In genomic region chr3:100271522-100271921, GRCh38 we compare ENCODE assay signal across 21 cellular contexts.
"Had no signal": no experiment of that assay in that cellular context is flagged by ENCODE, and none has a peak within 500 bp of the region (broad histone marks: within the 10 kb centered on the region; RNA-seq: fewer than 3 reads in every experiment).

No MANE protein-coding gene starts in this region.

- H3K9me3 Mint-ChIP-seq: activated CD4-positive, alpha-beta memory T cell treated with anti-CD3 and anti-CD28 coated beads, Interleukin-2, amount 10 ng/mL, durations not matched to agents 7 days and 5 days; brain; mesothelial cell of epicardium; natural killer cell treated with Interleukin-12 subunit alpha and Interleukin-12 subunit beta and Interleukin-15 and Interleukin-18, amount 100 ng/mL, for 72 hours had no signal

- H3K4me3 ChIP-seq: gastroesophageal sphincter, heart left ventricle, lung, spleen had no signal

- H3K9me3 ChIP-seq: gastroesophageal sphincter, heart left ventricle, spleen had no signal

- H3K4me1 Mint-ChIP-seq: mesothelial cell of epicardium had no signal

- H3K27me3 Mint-ChIP-seq: activated CD4-positive, alpha-beta memory T cell treated with anti-CD3 and anti-CD28 coated beads, Interleukin-2, amount 10 ng/mL, durations not matched to agents 7 days and 5 days; activated CD8-positive, alpha-beta memory T cell treated with anti-CD3 and anti-CD28 coated beads, Interleukin-2, amount 10 ng/mL, durations not matched to agents 7 days and 5 days; brain; natural killer cell treated with Interleukin-12 subunit alpha and Interleukin-12 subunit beta and Interleukin-15 and Interleukin-18, amount 100 ng/mL, for 72 hours had no signal

- ATAC-seq: activated CD8-positive, alpha-beta memory T cell treated with anti-CD3 and anti-CD28 coated beads, Interleukin-2, amount 10 ng/mL, durations not matched to agents 7 days and 5 days; esophagus mucosa; gastroesophageal sphincter; heart left ventricle; left lobe of liver; natural killer cell treated with Interleukin-12 subunit alpha and Interleukin-12 subunit beta and Interleukin-15 and Interleukin-18, amount 100 ng/mL, for 72 hours had no signal

- H3K27ac ChIP-seq: gastroesophageal sphincter, heart left ventricle, spleen had no signal

- H3K36me3 Mint-ChIP-seq: activated CD8-positive, alpha-beta memory T cell treated with anti-CD3 and anti-CD28 coated beads, Interleukin-2, amount 10 ng/mL, durations not matched to agents 7 days and 5 days; brain; mesothelial cell of epicardium; natural killer cell treated with Interleukin-12 subunit alpha and Interleukin-12 subunit beta and Interleukin-15 and Interleukin-18, amount 100 ng/mL, for 72 hours had no signal

- H3K4me3 Mint-ChIP-seq: activated CD4-positive, alpha-beta memory T cell treated with anti-CD3 and anti-CD28 coated beads, Interleukin-2, amount 10 ng/mL, durations not matched to agents 7 days and 5 days; activated CD8-positive, alpha-beta memory T cell treated with anti-CD3 and anti-CD28 coated beads, Interleukin-2, amount 10 ng/mL, durations not matched to agents 7 days and 5 days; mesothelial cell of epicardium; natural killer cell treated with Interleukin-12 subunit alpha and Interleukin-12 subunit beta and Interleukin-15 and Interleukin-18, amount 100 ng/mL, for 72 hours had no signal

- H3K36me3 ChIP-seq: gastroesophageal sphincter, heart left ventricle, spleen had no signal

- H3K27me3 ChIP-seq: gastroesophageal sphincter, heart left ventricle, spleen had no signal

- H3K27ac Mint-ChIP-seq: activated CD4-positive, alpha-beta memory T cell treated with anti-CD3 and anti-CD28 coated beads, Interleukin-2, amount 10 ng/mL, durations not matched to agents 7 days and 5 days; activated CD8-positive, alpha-beta memory T cell treated with anti-CD3 and anti-CD28 coated beads, Interleukin-2, amount 10 ng/mL, durations not matched to agents 7 days and 5 days; mesothelial cell of epicardium had no signal

- DNase-seq: activated CD4-positive, alpha-beta memory T cell treated with anti-CD3 and anti-CD28 coated beads, Interleukin-2, amount 10 ng/mL, durations not matched to agents 7 days and 5 days; activated CD4-positive, alpha-beta T cell treated with anti-CD3 and anti-CD28 coated beads for 48 hours; activated CD4-positive, CD25-positive, alpha-beta regulatory T cell; activated CD8-positive, alpha-beta memory T cell treated with anti-CD3 and anti-CD28 coated beads, Interleukin-2, amount 10 ng/mL, durations not matched to agents 7 days and 5 days; activated naive CD4-positive, alpha-beta T cell; central memory CD4-positive, alpha-beta T cell; cortex of kidney; effector CD4-positive, alpha-beta T cell; heart left ventricle; kidney; retina; spleen; stimulated activated naive CD4-positive, alpha-beta T cell; T-helper 9 cell had no signal

- FAIRE-seq: kidney had no signal
